Comparison of ENCODE assay signal across 24 cellular contexts in the genomic region with DNA sequence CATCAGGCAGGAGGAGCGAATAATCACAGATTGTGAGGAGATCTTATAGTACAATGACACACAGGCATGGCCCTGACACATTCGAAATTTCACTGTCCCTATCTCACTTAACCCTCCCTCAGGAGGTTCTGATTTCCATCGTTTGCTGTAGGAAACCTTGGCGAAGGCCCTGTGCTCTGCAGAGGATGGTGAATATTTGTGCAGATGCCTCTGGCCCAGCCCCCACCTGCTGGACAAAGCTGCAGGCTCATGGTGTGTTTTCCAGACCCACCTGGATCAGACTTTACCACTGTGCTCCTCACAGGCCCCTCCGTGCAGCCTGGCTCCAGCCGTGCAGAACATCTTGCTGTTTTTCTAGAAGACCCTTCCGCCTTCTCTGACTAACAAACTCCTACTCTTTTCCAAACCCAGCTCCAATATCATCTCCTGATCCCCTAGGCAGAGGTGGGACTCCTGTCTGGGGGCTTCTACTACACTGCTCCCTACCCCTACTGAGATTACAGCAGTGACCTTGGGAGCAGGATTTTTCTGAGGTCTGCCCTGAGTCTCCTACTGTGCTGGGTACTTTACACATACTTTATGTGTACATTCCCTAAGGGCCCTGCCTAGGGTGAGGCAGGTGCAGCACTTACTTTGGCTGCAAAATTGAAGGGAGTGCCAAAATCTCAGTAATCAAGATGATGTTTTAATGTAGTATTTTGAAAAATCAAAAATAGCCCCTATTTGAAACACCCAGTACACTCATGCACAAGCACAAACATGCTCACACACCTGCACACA.
"Had no signal": no experiment of that assay in that cellular context is flagged by ENCODE, and none has a peak within 500 bp of the region (broad histone marks: within the 10 kb centered on the region; RNA-seq: fewer than 3 reads in every experiment).

No MANE protein-coding gene starts in this region.

- H3K36me3 Mint-ChIP-seq: activated naive CD8-positive, alpha-beta T cell treated with anti-CD3 and anti-CD28 coated beads, Interleukin-2, amount 10 ng/mL, durations not matched to agents 7 days and 5 days; naive thymus-derived CD8-positive, alpha-beta T cell; type B pancreatic cell had no signal

- ATAC-seq: activated T-cell treated with anti-CD3 and anti-CD28 coated beads, Interleukin-2, amount 50 U/mL, for 72 hours; heart left ventricle; left lobe of liver; naive thymus-derived CD8-positive, alpha-beta T cell; psoas muscle had no signal

- H3K9me3 Mint-ChIP-seq: activated CD4-positive, alpha-beta T cell treated with anti-CD3 and anti-CD28 coated beads, Interleukin-2, amount 10 ng/mL, durations not matched to agents 24 days and 14 days; activated naive CD8-positive, alpha-beta T cell treated with anti-CD3 and anti-CD28 coated beads, Interleukin-2, amount 10 ng/mL, durations not matched to agents 7 days and 5 days had no signal

- H3K27ac ChIP-seq: breast epithelium, epithelial cell of prostate, heart left ventricle, pancreas, psoas muscle, right atrium auricular region, thoracic aorta, vagina had no signal

- H3K4me3 Mint-ChIP-seq: activated CD4-positive, alpha-beta memory T cell treated with anti-CD3 and anti-CD28 coated beads, Interleukin-2, amount 10 ng/mL, durations not matched to agents 7 days and 5 days; activated CD4-positive, alpha-beta T cell treated with anti-CD3 and anti-CD28 coated beads, Interleukin-2, amount 10 ng/mL, durations not matched to agents 24 days and 14 days; activated naive CD4-positive, alpha-beta T cell treated with anti-CD3 and anti-CD28 coated beads for 36 hours; activated naive CD8-positive, alpha-beta T cell treated with anti-CD3 and anti-CD28 coated beads, Interleukin-2, amount 10 ng/mL, durations not matched to agents 7 days and 5 days; activated T-cell treated with anti-CD3 and anti-CD28 coated beads, Interleukin-2, amount 50 U/mL, for 72 hours; central memory CD8-positive, alpha-beta T cell; naive thymus-derived CD8-positive, alpha-beta T cell; type B pancreatic cell had no signal

- H3K4me1 ChIP-seq: breast epithelium, pancreas, psoas muscle, vagina had no signal

- H3K27me3 Mint-ChIP-seq: activated CD4-positive, alpha-beta memory T cell treated with anti-CD3 and anti-CD28 coated beads, Interleukin-2, amount 10 ng/mL, durations not matched to agents 7 days and 5 days; activated CD4-positive, alpha-beta T cell treated with anti-CD3 and anti-CD28 coated beads, Interleukin-2, amount 10 ng/mL, durations not matched to agents 24 days and 14 days; activated naive CD8-positive, alpha-beta T cell treated with anti-CD3 and anti-CD28 coated beads, Interleukin-2, amount 10 ng/mL, durations not matched to agents 7 days and 5 days; central memory CD8-positive, alpha-beta T cell; type B pancreatic cell had no signal

- H3K9me3 ChIP-seq: pancreas, psoas muscle, vagina had no signal

- H3K27me3 ChIP-seq: heart left ventricle, pancreas, right atrium auricular region, vagina had no signal

- H3K36me3 ChIP-seq: breast epithelium, heart left ventricle, pancreas, right atrium auricular region, thoracic aorta, vagina had no signal

- FAIRE-seq: colon, keratinocyte, pancreas had no signal

- DNase-seq: activated CD4-positive, alpha-beta memory T cell treated with anti-CD3 and anti-CD28 coated beads, Interleukin-2, amount 10 ng/mL, durations not matched to agents 7 days and 5 days; activated CD4-positive, alpha-beta T cell treated with anti-CD3 and anti-CD28 coated beads, Interleukin-2, amount 10 ng/mL, durations not matched to agents 24 days and 14 days; activated effector memory CD4-positive, alpha-beta T cell treated with Interleukin-2 at 50 U/mL for 16 hours; activated naive CD4-positive, alpha-beta T cell treated with anti-CD3 and anti-CD28 coated beads for 36 hours; activated naive CD8-positive, alpha-beta T cell treated with anti-CD3 and anti-CD28 coated beads, Interleukin-2, amount 10 ng/mL, durations not matched to agents 7 days and 5 days; activated T-cell treated with anti-CD3 and anti-CD28 coated beads, Interleukin-2, amount 50 U/mL, for 72 hours; amniotic stem cell; heart left ventricle; naive thymus-derived CD8-positive, alpha-beta T cell; pancreas; psoas muscle; stimulated activated CD4-positive, alpha-beta T cell treated with anti-CD3 and anti-CD28 coated beads, Interleukin-4, amount 100 ng/mL, for 24 hours; stimulated activated naive CD4-positive, alpha-beta T cell treated with Interleukin-2 at 50 U/mL for 16 hours had no signal

- H3K4me1 Mint-ChIP-seq: activated CD4-positive, alpha-beta memory T cell treated with anti-CD3 and anti-CD28 coated beads, Interleukin-2, amount 10 ng/mL, durations not matched to agents 7 days and 5 days; activated CD4-positive, alpha-beta T cell treated with anti-CD3 and anti-CD28 coated beads, Interleukin-2, amount 10 ng/mL, durations not matched to agents 24 days and 14 days; activated naive CD8-positive, alpha-beta T cell treated with anti-CD3 and anti-CD28 coated beads, Interleukin-2, amount 10 ng/mL, durations not matched to agents 7 days and 5 days; central memory CD8-positive, alpha-beta T cell had no signal

- H3K4me3 ChIP-seq: breast epithelium, heart left ventricle, lung, pancreas, psoas muscle, right atrium auricular region, thoracic aorta, vagina had no signal

- H3K27ac Mint-ChIP-seq: activated CD4-positive, alpha-beta memory T cell treated with anti-CD3 and anti-CD28 coated beads, Interleukin-2, amount 10 ng/mL, durations not matched to agents 7 days and 5 days; activated CD4-positive, alpha-beta T cell treated with anti-CD3 and anti-CD28 coated beads, Interleukin-2, amount 10 ng/mL, durations not matched to agents 24 days and 14 days; activated naive CD4-positive, alpha-beta T cell treated with anti-CD3 and anti-CD28 coated beads for 36 hours; activated naive CD8-positive, alpha-beta T cell treated with anti-CD3 and anti-CD28 coated beads, Interleukin-2, amount 10 ng/mL, durations not matched to agents 7 days and 5 days; activated T-cell treated with anti-CD3 and anti-CD28 coated beads, Interleukin-2, amount 50 U/mL, for 72 hours; naive thymus-derived CD8-positive, alpha-beta T cell; type B pancreatic cell had no signal
